Comparison of ENCODE assay signal across 8 cellular contexts in the genomic region with DNA sequence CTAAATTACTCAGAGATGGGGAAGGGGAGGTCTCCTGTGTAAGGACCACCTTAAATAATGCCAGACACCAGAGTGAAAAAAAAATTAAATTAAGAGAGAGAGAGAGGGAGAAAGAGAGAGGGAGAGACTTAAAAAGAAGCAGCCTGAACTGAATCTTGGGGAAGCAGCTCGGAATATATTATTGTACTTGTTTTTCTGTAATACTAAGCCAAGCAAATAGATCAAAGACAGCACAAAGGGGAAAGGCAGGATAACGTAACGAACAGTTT. TPM values are rescaled to one million over a fixed set of nuclear protein-coding genes. Genes with fewer than 3 reads are reported as not detected.
DNase-seq lines count a peak whose midpoint lies in the region; ATAC-seq and TF ChIP-seq lines count a peak whose summit lies in the region.

No MANE protein-coding gene starts in this region.

- no peaks in the 10 kb centered on the region for H3K9me3 ChIP-seq in tibial nerve

- H3K4me3 ChIP-seq in brain microvascular endothelial cell (ENCODE audit: low read depth, low read length) (peak overlapping the region; percentile 96), tibial nerve (peak overlapping the region; percentile 64 to 85 (median 78))

- DNase-seq in activated T-cell treated with anti-CD3 and anti-CD28 coated beads, Interleukin-2, amount 50 U/mL, for 72 hours = no peak
- no peak for DNase-seq in activated T-cell treated with anti-CD3 and anti-CD28 coated beads, Interleukin-2, amount 50 U/mL, for 1 hour
- DNase-seq in brain microvascular endothelial cell (no peak), mesothelial cell of epicardium (ENCODE audit: low spot score in 2 of 2, unreplicated experiment in 2 of 2) (no peak), tibial nerve (ENCODE audit: low spot score in 2 of 2) (no peak), hippocampal formation (lab: John Stamatoyannopoulos, UW) (no peak), COLO829 (ENCODE audit: low spot score) (no peak)

- peak overlapping the region; percentile 99 for H3K27ac ChIP-seq in brain microvascular endothelial cell
- peak overlapping the region; percentile 96 to 100 (median 98) for H3K27ac ChIP-seq in tibial nerve

- H3K4me1 ChIP-seq in tibial nerve = peaks cover 0 to 28% (median 9%) of the 10 kb centered on the region in 4 donors

- H3K27me3 ChIP-seq in brain microvascular endothelial cell (replicated peaks) (no peaks in the 10 kb centered on the region), tibial nerve (no peaks in the 10 kb centered on the region)

- H3K36me3 ChIP-seq in brain microvascular endothelial cell (replicated peaks) (peaks cover 26% of the 10 kb centered on the region), tibial nerve (no peaks in the 10 kb centered on the region)

- H3K27ac Mint-ChIP-seq in activated T-cell treated with anti-CD3 and anti-CD28 coated beads, Interleukin-2, amount 50 U/mL, for 72 hours = peak overlapping the region; percentile 95
- H3K27ac Mint-ChIP-seq in mesothelial cell of epicardium = peak overlapping the region; percentile 96

- TF ChIP-seq CTCF in brain microvascular endothelial cell (IDR thresholded peaks at IDR 0.05; ENCODE audit: low read depth, low read length, missing control alignments) (no peak), mesothelial cell of epicardium (IDR thresholded peaks at IDR 0.05; ENCODE audit: unreplicated experiment) (no peak), tibial nerve (IDR thresholded peaks at IDR 0.05) (no peak)

- WGBS in tibial nerve, 2 donors = 4 to 7% methylated on average over 3 of the region's 3 CpGs

- no peak for TF ChIP-seq EP300 in tibial nerve (IDR thresholded peaks at IDR 0.05)

- H3K36me3 Mint-ChIP-seq in activated T-cell treated with anti-CD3 and anti-CD28 coated beads, Interleukin-2, amount 50 U/mL, for 72 hours (ENCODE audit: insufficient read depth in 2 of 2) = peaks cover 2 to 12% of the 10 kb centered on the region in 2 donors
- H3K36me3 Mint-ChIP-seq in mesothelial cell of epicardium = peaks cover 2% of the 10 kb centered on the region

- H3K4me3 Mint-ChIP-seq in activated T-cell treated with anti-CD3 and anti-CD28 coated beads, Interleukin-2, amount 50 U/mL, for 72 hours = peak overlapping the region; percentile 83 to 89
- peak overlapping the region; percentile 73 for H3K4me3 Mint-ChIP-seq in mesothelial cell of epicardium

- no peaks in the 10 kb centered on the region for H3K9me3 Mint-ChIP-seq in activated T-cell treated with anti-CD3 and anti-CD28 coated beads, Interleukin-2, amount 50 U/mL, for 72 hours
- H3K9me3 Mint-ChIP-seq in mesothelial cell of epicardium = no peaks in the 10 kb centered on the region

- peaks cover 28% of the 10 kb centered on the region for H3K4me1 Mint-ChIP-seq in activated T-cell treated with anti-CD3 and anti-CD28 coated beads, Interleukin-2, amount 50 U/mL, for 72 hours (ENCODE audit: low read depth)
- H3K4me1 Mint-ChIP-seq in mesothelial cell of epicardium = peaks cover 53% of the 10 kb centered on the region

- no peak for ATAC-seq in activated T-cell treated with anti-CD3 and anti-CD28 coated beads, Interleukin-2, amount 50 U/mL, for 72 hours (replicated peaks in 1 of 2)
- no peak for ATAC-seq in HG03378 (IDR thresholded peaks at IDR 0.05; ENCODE audit: unreplicated experiment)

- no peak for TF ChIP-seq POLR2A in tibial nerve (IDR thresholded peaks at IDR 0.05)

- H3K27me3 Mint-ChIP-seq in activated T-cell treated with anti-CD3 and anti-CD28 coated beads, Interleukin-2, amount 50 U/mL, for 72 hours (ENCODE audit: low read depth) = peaks cover 50% of the 10 kb centered on the region
- no peaks in the 10 kb centered on the region for H3K27me3 Mint-ChIP-seq in mesothelial cell of epicardium (ENCODE audit: low read depth)

- in situ Hi-C loops in brain microvascular endothelial cell (cut with HindIII; ENCODE audit: low pct_ligation_motif_present, low sequenced_read_pairs) = loop anchor here (25.0 kb wide), 1 partner anchor 1247 kb away; no protein-coding TSS in a partner anchor

RNA-seq across cellular contexts. Expression of a gene that starts 4.6 kb away (rescaled TPM):
- 10 to 100 TPM; 22.5 to 58.2 TPM for total RNA-seq in activated T-cell treated with anti-CD3 and anti-CD28 coated beads, Interleukin-2, amount 50 U/mL, for 72 hours
- total RNA-seq in mesothelial cell of epicardium (105 to 111 TPM (median 110 TPM) in 3 replicates), tibial nerve (100 to 1,000 TPM; 148 to 290 (median 218) TPM)
